ENCODE assay signal across 11 cellular contexts in the genomic region with DNA sequence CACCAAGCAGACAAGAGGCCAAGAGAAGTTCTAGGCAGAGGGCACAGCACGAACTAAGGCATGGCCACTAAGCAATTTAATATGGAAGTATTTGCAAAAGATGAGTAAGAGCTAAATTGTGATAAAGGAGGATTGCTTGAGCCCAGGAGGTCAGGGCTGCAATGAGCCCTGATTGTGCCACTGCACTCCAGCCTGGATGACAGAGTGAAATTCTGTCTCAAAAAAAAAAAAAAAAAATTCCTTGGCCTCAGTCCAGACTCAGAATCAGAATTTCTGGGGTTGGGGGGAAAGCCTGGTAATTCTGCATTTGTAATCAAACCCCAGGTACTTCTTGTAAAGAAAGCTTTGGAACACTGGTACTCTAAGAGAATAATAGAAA. TPM values are rescaled to one million over a fixed set of nuclear protein-coding genes. Genes with fewer than 3 reads are reported as not detected.
DNase-seq lines count a peak whose midpoint lies in the region; ATAC-seq and TF ChIP-seq lines count a peak whose summit lies in the region.
"Had no signal": no experiment of that assay in that cellular context is flagged by ENCODE, and none has a peak within 500 bp of the region (broad histone marks: within the 10 kb centered on the region; RNA-seq: fewer than 3 reads in every experiment).

No MANE protein-coding gene starts in this region.

- peaks cover 23% of the 10 kb centered on the region for H3K4me1 Mint-ChIP-seq in Calu3 (ENCODE audit: low read depth, unreplicated experiment)
- peaks cover 19% of the 10 kb centered on the region for H3K4me1 Mint-ChIP-seq in activated naive CD8-positive, alpha-beta T cell treated with anti-CD3 and anti-CD28 coated beads for 36 hours

- no peaks in the 10 kb centered on the region for H3K9me3 ChIP-seq in SK-N-MC (ENCODE audit: low read depth, low read length)

- TF ChIP-seq CTCF in Calu3 (IDR thresholded peaks at IDR 0.05; ENCODE audit: unreplicated experiment) = no peak

- H3K9me3 Mint-ChIP-seq in Calu3 (ENCODE audit: low read depth, unreplicated experiment) = no peaks in the 10 kb centered on the region
- no peaks in the 10 kb centered on the region for H3K9me3 Mint-ChIP-seq in activated naive CD8-positive, alpha-beta T cell treated with anti-CD3 and anti-CD28 coated beads for 36 hours

- H3K27ac Mint-ChIP-seq in Calu3 (ENCODE audit: unreplicated experiment) = no peak overlapping the region
- no peak overlapping the region for H3K27ac Mint-ChIP-seq in activated naive CD8-positive, alpha-beta T cell treated with anti-CD3 and anti-CD28 coated beads for 36 hours

- H3K4me3 ChIP-seq in ACC112 (ENCODE audit: low read depth, low read length) (no peak overlapping the region), SK-N-MC (peak overlapping the region; percentile 14; the same call in 1 of the 2 replicates)

- peak overlapping the region; percentile 10 for H2AFZ ChIP-seq in ACC112 (ENCODE audit: low read length, unreplicated experiment)

- H3K9ac ChIP-seq in SK-N-MC (ENCODE audit: insufficient read length) = peak overlapping the region; percentile 50

- intact Hi-C loops in left cardiac atrium (cut with DNase I) (no loop called here), Calu3 (cut with micrococcal nuclease; ENCODE audit: unreplicated experiment) (loop anchor here (5.0 kb wide), 1 partner anchor 70 kb away; no protein-coding TSS in a partner anchor)

- no peaks in the 10 kb centered on the region for H3K27me3 Mint-ChIP-seq in Calu3 (ENCODE audit: unreplicated experiment)
- H3K27me3 Mint-ChIP-seq in activated naive CD8-positive, alpha-beta T cell treated with anti-CD3 and anti-CD28 coated beads for 36 hours = no peaks in the 10 kb centered on the region

- no peak overlapping the region for H3K4me3 Mint-ChIP-seq in Calu3 (ENCODE audit: low read depth, unreplicated experiment)
- H3K4me3 Mint-ChIP-seq in activated naive CD8-positive, alpha-beta T cell treated with anti-CD3 and anti-CD28 coated beads for 36 hours = no peak overlapping the region

- DNase-seq in SK-N-MC (ENCODE audit: low read depth, low spot score) (no peak), left cardiac atrium (no peak), retina (peak; percentile 9), Calu3 (no peak), DMS79 treated with DMSO at 0.1 percent for 48 hours (lab: John Stamatoyannopoulos, UW) (no peak), cerebellum (ENCODE audit: low spot score) (no peak)
- DNase-seq in activated naive CD8-positive, alpha-beta T cell treated with anti-CD3 and anti-CD28 coated beads for 36 hours = no peak
- DNase-seq: effector CD4-positive, alpha-beta T cell; NCI-H1105 treated with DMSO at 0.1 percent for 48 hours; T-helper 9 cell had no signal

- ATAC-seq in left cardiac atrium = peak; percentile 46 to 47

- no peaks in the 10 kb centered on the region for H3K36me3 ChIP-seq in ACC112 (ENCODE audit: insufficient read depth, low read length)
- no peaks in the 10 kb centered on the region for H3K36me3 ChIP-seq in SK-N-MC (ENCODE audit: insufficient read depth, low read length)

- no TSS peak for BruUV-seq in Calu3 (replicated peaks; lab: Mats Ljungman, UMichigan)

- no peaks in the 10 kb centered on the region for H3K79me2 ChIP-seq in ACC112 (ENCODE audit: control insufficient read depth, insufficient read depth, low read length, unreplicated experiment)

- no peaks in the 10 kb centered on the region for H3K27me3 ChIP-seq in ACC112 (ENCODE audit: insufficient read depth, low read length)

- H3K4me1 ChIP-seq in ACC112 (ENCODE audit: control insufficient read depth, insufficient read depth, low read length, unreplicated experiment) = peaks cover 60% of the 10 kb centered on the region

- H3K27ac ChIP-seq in ACC112 (ENCODE audit: low read depth, low read length) = peak overlapping the region; percentile 48
- peak overlapping the region; percentile 89 for H3K27ac ChIP-seq in SK-N-MC

- peaks cover 8% of the 10 kb centered on the region for H3K36me3 Mint-ChIP-seq in Calu3 (ENCODE audit: insufficient read depth, unreplicated experiment)
- peaks cover 3% of the 10 kb centered on the region for H3K36me3 Mint-ChIP-seq in activated naive CD8-positive, alpha-beta T cell treated with anti-CD3 and anti-CD28 coated beads for 36 hours

- CTCF ChIA-PET in Calu3 (lab: Charles Lee) = interaction anchor here (1.2 kb wide), 1 partner anchor 198 kb away, joined by 3 read pairs; no protein-coding TSS in a partner anchor

RNA-seq across cellular contexts. Expression of gene RTN4, which starts 46.8 kb away (rescaled TPM):
- total RNA-seq in left cardiac atrium (100 to 1,000 TPM; 249 to 251 TPM), Calu3 (2022) (386 and 394 TPM in 2 replicates), cerebellum (362 TPM)
- 10 to 100 TPM; 86.5 to 90.7 TPM for total RNA-seq in activated naive CD8-positive, alpha-beta T cell treated with anti-CD3 and anti-CD28 coated beads for 36 hours
